In the genomic region with DNA sequence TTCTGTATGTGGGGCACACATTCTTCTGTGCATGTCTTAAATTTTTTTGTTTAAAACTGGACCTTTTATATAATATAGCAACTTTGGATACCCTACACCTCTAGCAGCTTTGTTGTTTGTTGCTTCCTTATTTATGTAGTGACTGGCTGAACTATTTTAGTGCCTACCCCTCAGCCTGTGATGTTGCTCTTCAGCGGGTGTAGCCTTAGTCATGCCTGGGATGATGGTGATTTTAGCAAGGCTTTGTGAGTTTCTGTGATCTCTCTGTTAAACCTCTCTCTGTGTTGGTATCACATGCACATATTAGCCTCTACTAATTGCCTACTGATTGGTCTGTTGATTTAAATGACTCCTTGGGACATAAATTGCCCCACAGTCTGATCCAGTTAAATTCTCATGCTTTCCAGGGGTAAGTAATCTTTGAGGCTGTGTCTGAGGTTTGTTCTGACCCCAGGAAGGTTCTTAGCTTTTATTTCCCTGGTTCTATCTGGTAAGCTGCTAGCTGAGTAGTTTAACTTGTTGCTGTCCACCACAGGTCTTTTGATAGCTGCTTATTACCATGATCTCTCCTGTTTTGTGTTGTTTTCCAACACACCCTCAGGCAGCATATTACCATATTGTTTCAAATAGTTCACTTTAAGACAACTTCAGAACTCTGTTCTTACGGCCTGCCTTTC, we compare ENCODE assay signal across 13 cellular contexts. TPM values are rescaled to one million over a fixed set of nuclear protein-coding genes. Genes with fewer than 3 reads are reported as not detected.
DNase-seq lines count a peak whose midpoint lies in the region; ATAC-seq lines count a peak whose summit lies in the region.
"Had no signal": no experiment of that assay in that cellular context is flagged by ENCODE, and none has a peak within 500 bp of the region (broad histone marks: within the 10 kb centered on the region; RNA-seq: fewer than 3 reads in every experiment).

No MANE protein-coding gene starts in this region.

- peaks cover 13% of the 10 kb centered on the region for H3K9me3 ChIP-seq in adipocyte (ENCODE audit: control insufficient read depth, low read length)

- no peak for ATAC-seq in GM21381 (IDR thresholded peaks at IDR 0.05; ENCODE audit: unreplicated experiment)
- ATAC-seq in GM18867 (IDR thresholded peaks at IDR 0.05; ENCODE audit: unreplicated experiment) = no peak

- no peak overlapping the region for H3K4me3 ChIP-seq in adipocyte (ENCODE audit: low read length)
- H3K4me3 ChIP-seq: BLaER1 had no signal

- H3K36me3 ChIP-seq in adipocyte (ENCODE audit: control insufficient read depth, insufficient read depth, low read length, severe bottlenecking) = no peaks in the 10 kb centered on the region

- no peaks in the 10 kb centered on the region for H3K27me3 ChIP-seq in adipocyte (replicated peaks; ENCODE audit: control insufficient read depth, insufficient read depth, low read length)

- peaks cover 12% of the 10 kb centered on the region for H3K4me1 ChIP-seq in adipocyte (ENCODE audit: control insufficient read depth, insufficient read depth, low read length)
- H3K4me1 ChIP-seq: BLaER1 had no signal

- no peak overlapping the region for H3K9ac ChIP-seq in adipocyte (ENCODE audit: low read length)
- H3K9ac ChIP-seq: BLaER1 had no signal

- peak; percentile 17 for DNase-seq in AG08396 (ENCODE audit: low spot score)
- DNase-seq in EH (ENCODE audit: low read depth) = peak; percentile 42
- DNase-seq in adipocyte (ENCODE audit: low read depth) = peak; percentile 15
- peak; percentile 31 for DNase-seq in myocyte (ENCODE audit: low read depth)
- DNase-seq in NCI-H2171 (lab: John Stamatoyannopoulos, UW) = no peak
- no peak for DNase-seq in NCI-H128 (lab: John Stamatoyannopoulos, UW; ENCODE audit: unreplicated experiment)
- DNase-seq: mesenchymal stem cell, NCI-H1417 treated with DMSO at 0.1 percent for 48 hours, NCI-H774, SIG-M5 had no signal

RNA-seq across cellular contexts. Expression of gene USP9X, which starts 22.9 kb away (rescaled TPM):
- total RNA-seq in myocyte = 106 and 114 TPM in 2 replicates
- 31.9 TPM for polyA plus RNA-seq in myocyte (2012)

Comparison
In these comparisons a context has a peak if more than half of its experiments do, and no peak if none do; other contexts are left out.
1. DNase-seq: peak in AG08396 (single experiment), EH (single experiment), adipocyte (single experiment) and myocyte (single experiment); none in NCI-H2171 (single experiment) and NCI-H128 (single experiment).